ENCODE assay signal across 8 cellular contexts in genomic region chr9:109143881-109144562, GRCh38. TPM values are rescaled to one million over a fixed set of nuclear protein-coding genes. Genes with fewer than 3 reads are reported as not detected.
DNase-seq lines count a peak whose midpoint lies in the region; ATAC-seq lines count a peak whose summit lies in the region.

No MANE protein-coding gene starts in this region.

- no peak overlapping the region for H3K4me3 Mint-ChIP-seq in activated CD4-positive, alpha-beta T cell treated with anti-CD3 and anti-CD28 coated beads, Interleukin-2, amount 10 ng/mL, durations not matched to agents 24 days and 14 days
- no peak overlapping the region for H3K4me3 Mint-ChIP-seq in T-helper 17 cell

- no peaks in the 10 kb centered on the region for H3K9me3 ChIP-seq in T-helper 17 cell (ENCODE audit: control insufficient read depth, low read length, poor library complexity, severe bottlenecking)

- H3K27ac Mint-ChIP-seq in activated CD4-positive, alpha-beta T cell treated with anti-CD3 and anti-CD28 coated beads, Interleukin-2, amount 10 ng/mL, durations not matched to agents 24 days and 14 days: no peak overlapping the region
- no peak overlapping the region for H3K27ac Mint-ChIP-seq in T-helper 17 cell

- no peaks in the 10 kb centered on the region for H3K36me3 Mint-ChIP-seq in activated CD4-positive, alpha-beta T cell treated with anti-CD3 and anti-CD28 coated beads, Interleukin-2, amount 10 ng/mL, durations not matched to agents 24 days and 14 days (ENCODE audit: low read depth)
- H3K36me3 Mint-ChIP-seq in T-helper 17 cell (ENCODE audit: low read depth): no peaks in the 10 kb centered on the region

- peak; percentile 65 for DNase-seq in activated CD4-positive, alpha-beta T cell treated with anti-CD3 and anti-CD28 coated beads, Interleukin-2, amount 10 ng/mL, durations not matched to agents 24 days and 14 days
- no peak for DNase-seq in activated CD4-positive, alpha-beta T cell treated with anti-CD3 and anti-CD28 coated beads for 1 hour
- DNase-seq in T-helper 17 cell: no peak
- peak; percentile 71 for DNase-seq in islet precursor cell
- no peak for DNase-seq in NCI-H2196 treated with DMSO at 0.1 percent for 48 hours (lab: John Stamatoyannopoulos, UW; ENCODE audit: unreplicated experiment)
- DNase-seq in DMS79 treated with DMSO at 0.1 percent for 48 hours (lab: John Stamatoyannopoulos, UW): no peak

- intact Hi-C loops in activated CD4-positive, alpha-beta T cell treated with anti-CD3 and anti-CD28 coated beads, Interleukin-2, amount 10 ng/mL, durations not matched to agents 24 days and 14 days (cut with micrococcal nuclease): no loop called here

- H3K4me1 Mint-ChIP-seq in activated CD4-positive, alpha-beta T cell treated with anti-CD3 and anti-CD28 coated beads, Interleukin-2, amount 10 ng/mL, durations not matched to agents 24 days and 14 days: peaks cover 5% of the 10 kb centered on the region
- H3K4me1 Mint-ChIP-seq in T-helper 17 cell: peaks cover 6% of the 10 kb centered on the region

- ATAC-seq in GM21390 (IDR thresholded peaks at IDR 0.05; ENCODE audit: unreplicated experiment) (peak; percentile 99), HG03520 (IDR thresholded peaks at IDR 0.05; ENCODE audit: unreplicated experiment) (peak; percentile 98), T-helper 17 cell (peak; percentile 39)

- peaks cover 25% of the 10 kb centered on the region for H3K27me3 Mint-ChIP-seq in activated CD4-positive, alpha-beta T cell treated with anti-CD3 and anti-CD28 coated beads, Interleukin-2, amount 10 ng/mL, durations not matched to agents 24 days and 14 days
- H3K27me3 Mint-ChIP-seq in T-helper 17 cell: peaks cover 2% of the 10 kb centered on the region

- H3K9me3 Mint-ChIP-seq in activated CD4-positive, alpha-beta T cell treated with anti-CD3 and anti-CD28 coated beads, Interleukin-2, amount 10 ng/mL, durations not matched to agents 24 days and 14 days: no peaks in the 10 kb centered on the region

RNA-seq across cellular contexts. Expression of gene FRRS1L, which starts 23.0 kb away (rescaled TPM):
- not detected in 2 replicates for total RNA-seq in activated CD4-positive, alpha-beta T cell treated with anti-CD3 and anti-CD28 coated beads, Interleukin-2, amount 10 ng/mL, durations not matched to agents 24 days and 14 days
- not detected for total RNA-seq in T-helper 17 cell

RNA-seq across cellular contexts. Expression of gene TMEM245, which starts 24.3 kb away (rescaled TPM):
- 26.7 and 27.0 TPM in 2 replicates for total RNA-seq in activated CD4-positive, alpha-beta T cell treated with anti-CD3 and anti-CD28 coated beads, Interleukin-2, amount 10 ng/mL, durations not matched to agents 24 days and 14 days
- total RNA-seq in T-helper 17 cell: 10 to 100 TPM; 26.8 to 28.2 TPM

Comparison
In these comparisons a context has a peak if more than half of its experiments do, and no peak if none do; other contexts are left out.
1. DNase-seq: peak in activated CD4-positive, alpha-beta T cell treated with anti-CD3 and anti-CD28 coated beads, Interleukin-2, amount 10 ng/mL, durations not matched to agents 24 days and 14 days (single experiment) and islet precursor cell (single experiment); none in activated CD4-positive, alpha-beta T cell treated with anti-CD3 and anti-CD28 coated beads for 1 hour (single experiment), T-helper 17 cell (0 of 3), NCI-H2196 treated with DMSO at 0.1 percent for 48 hours (single experiment) and DMS79 treated with DMSO at 0.1 percent for 48 hours (single experiment).
2. ATAC-seq: peak in every context shown above with its lines; median percentile 99 in GM21390; 98 in HG03520; 39 in T-helper 17 cell.